1 cellular context compared by ENCODE assay signal in the genomic region with DNA sequence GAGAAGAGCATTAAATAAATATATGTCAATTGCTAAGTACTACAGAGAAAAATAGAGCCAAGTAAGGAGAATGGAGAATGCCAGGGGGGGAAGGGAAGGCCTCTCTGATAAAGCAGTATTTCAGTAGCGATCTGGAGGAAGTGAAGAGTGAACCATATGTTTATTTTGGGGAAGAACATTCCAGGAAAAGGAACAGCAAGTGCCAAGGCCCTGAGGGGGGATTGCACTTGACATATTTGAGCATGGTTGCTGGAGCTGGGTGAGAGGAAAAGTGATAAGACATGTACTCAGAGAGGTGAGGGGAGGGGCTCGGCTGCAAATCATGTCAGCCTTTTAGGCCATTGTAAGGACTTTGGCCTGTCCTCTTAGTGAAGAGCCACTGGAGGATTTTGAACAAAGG.
TF ChIP-seq lines count a peak whose summit lies in the region.

No MANE protein-coding gene starts in this region.

TF ChIP-seq in H1, 55 proteins besides CTCF, POLR2A, EP300 and RAD21:
- no peak for TF ChIP-seq RNF2 (IDR thresholded peaks at IDR 0.05; ENCODE audit: borderline replicate concordance, low read depth, low read length, missing control alignments, poor library complexity, severe bottlenecking)
- no peak for TF ChIP-seq NANOG (IDR thresholded peaks at IDR 0.05; ENCODE audit: insufficient read depth, low read depth, low read length, poor library complexity, severe bottlenecking)
- TF ChIP-seq CEBPB (IDR thresholded peaks at IDR 0.05; ENCODE audit: low read depth, low read length) = no peak
- no peak for TF ChIP-seq CTBP2 (IDR thresholded peaks at IDR 0.05; ENCODE audit: borderline replicate concordance, insufficient read depth, insufficient read length, low read length)
- no peak for TF ChIP-seq SP1 (IDR thresholded peaks at IDR 0.05; ENCODE audit: low read depth, low read length)
- TF ChIP-seq ZNF274 (IDR thresholded peaks at IDR 0.05; ENCODE audit: borderline replicate concordance, extremely low read depth, low read length) = no peak
- TF ChIP-seq GTF2F1 (IDR thresholded peaks at IDR 0.05; ENCODE audit: borderline replicate concordance, low read depth, low read length) = no peak
- no peak for TF ChIP-seq EGR1 (IDR thresholded peaks at IDR 0.05; ENCODE audit: borderline replicate concordance, low read depth, low read length)
- no peak for TF ChIP-seq SAP30 (IDR thresholded peaks at IDR 0.05; ENCODE audit: insufficient read depth, insufficient replicate concordance, low read length)
- TF ChIP-seq, protein P1, sequence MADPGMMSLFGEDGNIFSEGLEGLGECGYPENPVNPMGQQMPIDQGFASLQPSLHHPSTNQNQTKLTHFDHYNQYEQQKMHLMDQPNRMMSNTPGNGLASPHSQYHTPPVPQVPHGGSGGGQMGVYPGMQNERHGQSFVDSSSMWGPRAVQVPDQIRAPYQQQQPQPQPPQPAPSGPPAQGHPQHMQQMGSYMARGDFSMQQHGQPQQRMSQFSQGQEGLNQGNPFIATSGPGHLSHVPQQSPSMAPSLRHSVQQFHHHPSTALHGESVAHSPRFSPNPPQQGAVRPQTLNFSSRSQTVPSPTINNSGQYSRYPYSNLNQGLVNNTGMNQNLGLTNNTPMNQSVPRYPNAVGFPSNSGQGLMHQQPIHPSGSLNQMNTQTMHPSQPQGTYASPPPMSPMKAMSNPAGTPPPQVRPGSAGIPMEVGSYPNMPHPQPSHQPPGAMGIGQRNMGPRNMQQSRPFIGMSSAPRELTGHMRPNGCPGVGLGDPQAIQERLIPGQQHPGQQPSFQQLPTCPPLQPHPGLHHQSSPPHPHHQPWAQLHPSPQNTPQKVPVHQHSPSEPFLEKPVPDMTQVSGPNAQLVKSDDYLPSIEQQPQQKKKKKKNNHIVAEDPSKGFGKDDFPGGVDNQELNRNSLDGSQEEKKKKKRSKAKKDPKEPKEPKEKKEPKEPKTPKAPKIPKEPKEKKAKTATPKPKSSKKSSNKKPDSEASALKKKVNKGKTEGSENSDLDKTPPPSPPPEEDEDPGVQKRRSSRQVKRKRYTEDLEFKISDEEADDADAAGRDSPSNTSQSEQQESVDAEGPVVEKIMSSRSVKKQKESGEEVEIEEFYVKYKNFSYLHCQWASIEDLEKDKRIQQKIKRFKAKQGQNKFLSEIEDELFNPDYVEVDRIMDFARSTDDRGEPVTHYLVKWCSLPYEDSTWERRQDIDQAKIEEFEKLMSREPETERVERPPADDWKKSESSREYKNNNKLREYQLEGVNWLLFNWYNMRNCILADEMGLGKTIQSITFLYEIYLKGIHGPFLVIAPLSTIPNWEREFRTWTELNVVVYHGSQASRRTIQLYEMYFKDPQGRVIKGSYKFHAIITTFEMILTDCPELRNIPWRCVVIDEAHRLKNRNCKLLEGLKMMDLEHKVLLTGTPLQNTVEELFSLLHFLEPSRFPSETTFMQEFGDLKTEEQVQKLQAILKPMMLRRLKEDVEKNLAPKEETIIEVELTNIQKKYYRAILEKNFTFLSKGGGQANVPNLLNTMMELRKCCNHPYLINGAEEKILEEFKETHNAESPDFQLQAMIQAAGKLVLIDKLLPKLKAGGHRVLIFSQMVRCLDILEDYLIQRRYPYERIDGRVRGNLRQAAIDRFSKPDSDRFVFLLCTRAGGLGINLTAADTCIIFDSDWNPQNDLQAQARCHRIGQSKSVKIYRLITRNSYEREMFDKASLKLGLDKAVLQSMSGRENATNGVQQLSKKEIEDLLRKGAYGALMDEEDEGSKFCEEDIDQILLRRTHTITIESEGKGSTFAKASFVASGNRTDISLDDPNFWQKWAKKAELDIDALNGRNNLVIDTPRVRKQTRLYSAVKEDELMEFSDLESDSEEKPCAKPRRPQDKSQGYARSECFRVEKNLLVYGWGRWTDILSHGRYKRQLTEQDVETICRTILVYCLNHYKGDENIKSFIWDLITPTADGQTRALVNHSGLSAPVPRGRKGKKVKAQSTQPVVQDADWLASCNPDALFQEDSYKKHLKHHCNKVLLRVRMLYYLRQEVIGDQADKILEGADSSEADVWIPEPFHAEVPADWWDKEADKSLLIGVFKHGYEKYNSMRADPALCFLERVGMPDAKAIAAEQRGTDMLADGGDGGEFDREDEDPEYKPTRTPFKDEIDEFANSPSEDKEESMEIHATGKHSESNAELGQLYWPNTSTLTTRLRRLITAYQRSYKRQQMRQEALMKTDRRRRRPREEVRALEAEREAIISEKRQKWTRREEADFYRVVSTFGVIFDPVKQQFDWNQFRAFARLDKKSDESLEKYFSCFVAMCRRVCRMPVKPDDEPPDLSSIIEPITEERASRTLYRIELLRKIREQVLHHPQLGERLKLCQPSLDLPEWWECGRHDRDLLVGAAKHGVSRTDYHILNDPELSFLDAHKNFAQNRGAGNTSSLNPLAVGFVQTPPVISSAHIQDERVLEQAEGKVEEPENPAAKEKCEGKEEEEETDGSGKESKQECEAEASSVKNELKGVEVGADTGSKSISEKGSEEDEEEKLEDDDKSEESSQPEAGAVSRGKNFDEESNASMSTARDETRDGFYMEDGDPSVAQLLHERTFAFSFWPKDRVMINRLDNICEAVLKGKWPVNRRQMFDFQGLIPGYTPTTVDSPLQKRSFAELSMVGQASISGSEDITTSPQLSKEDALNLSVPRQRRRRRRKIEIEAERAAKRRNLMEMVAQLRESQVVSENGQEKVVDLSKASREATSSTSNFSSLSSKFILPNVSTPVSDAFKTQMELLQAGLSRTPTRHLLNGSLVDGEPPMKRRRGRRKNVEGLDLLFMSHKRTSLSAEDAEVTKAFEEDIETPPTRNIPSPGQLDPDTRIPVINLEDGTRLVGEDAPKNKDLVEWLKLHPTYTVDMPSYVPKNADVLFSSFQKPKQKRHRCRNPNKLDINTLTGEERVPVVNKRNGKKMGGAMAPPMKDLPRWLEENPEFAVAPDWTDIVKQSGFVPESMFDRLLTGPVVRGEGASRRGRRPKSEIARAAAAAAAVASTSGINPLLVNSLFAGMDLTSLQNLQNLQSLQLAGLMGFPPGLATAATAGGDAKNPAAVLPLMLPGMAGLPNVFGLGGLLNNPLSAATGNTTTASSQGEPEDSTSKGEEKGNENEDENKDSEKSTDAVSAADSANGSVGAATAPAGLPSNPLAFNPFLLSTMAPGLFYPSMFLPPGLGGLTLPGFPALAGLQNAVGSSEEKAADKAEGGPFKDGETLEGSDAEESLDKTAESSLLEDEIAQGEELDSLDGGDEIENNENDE (IDR thresholded peaks at IDR 0.05; ENCODE audit: insufficient replicate concordance, low read length) = no peak
- TF ChIP-seq, protein P2, sequence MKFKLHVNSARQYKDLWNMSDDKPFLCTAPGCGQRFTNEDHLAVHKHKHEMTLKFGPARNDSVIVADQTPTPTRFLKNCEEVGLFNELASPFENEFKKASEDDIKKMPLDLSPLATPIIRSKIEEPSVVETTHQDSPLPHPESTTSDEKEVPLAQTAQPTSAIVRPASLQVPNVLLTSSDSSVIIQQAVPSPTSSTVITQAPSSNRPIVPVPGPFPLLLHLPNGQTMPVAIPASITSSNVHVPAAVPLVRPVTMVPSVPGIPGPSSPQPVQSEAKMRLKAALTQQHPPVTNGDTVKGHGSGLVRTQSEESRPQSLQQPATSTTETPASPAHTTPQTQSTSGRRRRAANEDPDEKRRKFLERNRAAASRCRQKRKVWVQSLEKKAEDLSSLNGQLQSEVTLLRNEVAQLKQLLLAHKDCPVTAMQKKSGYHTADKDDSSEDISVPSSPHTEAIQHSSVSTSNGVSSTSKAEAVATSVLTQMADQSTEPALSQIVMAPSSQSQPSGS (IDR thresholded peaks at IDR 0.05; ENCODE audit: low read length) = no peak
- no peak for TF ChIP-seq RBBP5 (IDR thresholded peaks at IDR 0.05; ENCODE audit: borderline replicate concordance, low read depth, low read length)
- no peak for TF ChIP-seq SP2 (IDR thresholded peaks at IDR 0.05; ENCODE audit: low read length)
